ENCODE assay signal across 23 cellular contexts in genomic region chr12:118983147-118983824, GRCh38. TPM values are rescaled to one million over a fixed set of nuclear protein-coding genes. Genes with fewer than 3 reads are reported as not detected.
DNase-seq lines count a peak whose midpoint lies in the region; ATAC-seq, FAIRE-seq and TF ChIP-seq lines count a peak whose summit lies in the region.
"Had no signal": no experiment of that assay in that cellular context is flagged by ENCODE, and none has a peak within 500 bp of the region (broad histone marks: within the 10 kb centered on the region; RNA-seq: fewer than 3 reads in every experiment).

No MANE protein-coding gene starts in this region.

- no peak for FAIRE-seq in GM12892 (lab: Jason Lieb, UNC)
- FAIRE-seq: A549, GM19239 had no signal

- peak overlapping the region in 8 of 59 donors; percentile 3 to 85 (median 36) for H3K27ac ChIP-seq in dorsolateral prefrontal cortex
- H3K27ac ChIP-seq: A549 had no signal

- H3K27ac Mint-ChIP-seq in type B pancreatic cell: no peak overlapping the region
- H3K27ac Mint-ChIP-seq in activated naive CD4-positive, alpha-beta T cell treated with anti-CD3 and anti-CD28 coated beads, Interleukin-2, amount 50 U/mL, for 72 hours: no peak overlapping the region
- H3K27ac Mint-ChIP-seq: activated CD4-positive, alpha-beta T cell treated with anti-CD3 and anti-CD28 coated beads for 36 hours; activated CD8-positive, alpha-beta T cell treated with anti-CD3 and anti-CD28 coated beads, Interleukin-2, amount 10 ng/mL, durations not matched to agents 7 days and 5 days; activated naive CD8-positive, alpha-beta T cell had no signal

- peaks cover 78% of the 10 kb centered on the region for H3K27me3 Mint-ChIP-seq in type B pancreatic cell

- intact Hi-C loops in dorsolateral prefrontal cortex (cut with DNase I): loop anchor here (10.0 kb wide), 1 partner anchor 432 kb away; no protein-coding TSS in a partner anchor

- H3K36me3 Mint-ChIP-seq in type B pancreatic cell: no peaks in the 10 kb centered on the region
- peaks cover 0 to 21% of the 10 kb centered on the region in 2 donors for H3K36me3 Mint-ChIP-seq in activated naive CD4-positive, alpha-beta T cell treated with anti-CD3 and anti-CD28 coated beads, Interleukin-2, amount 50 U/mL, for 72 hours
- H3K36me3 Mint-ChIP-seq: activated naive CD8-positive, alpha-beta T cell had no signal

- no peak for ATAC-seq in activated naive CD4-positive, alpha-beta T cell treated with anti-CD3 and anti-CD28 coated beads, Interleukin-2, amount 50 U/mL, for 72 hours
- ATAC-seq: A549; activated CD4-positive, alpha-beta T cell treated with anti-CD3 and anti-CD28 coated beads for 36 hours; activated CD8-positive, alpha-beta T cell treated with anti-CD3 and anti-CD28 coated beads, Interleukin-2, amount 10 ng/mL, durations not matched to agents 7 days and 5 days had no signal

- H3K4me3 Mint-ChIP-seq in type B pancreatic cell: peak overlapping the region; percentile 78
- H3K4me3 Mint-ChIP-seq: activated CD4-positive, alpha-beta T cell treated with anti-CD3 and anti-CD28 coated beads for 36 hours; activated CD8-positive, alpha-beta T cell treated with anti-CD3 and anti-CD28 coated beads, Interleukin-2, amount 10 ng/mL, durations not matched to agents 7 days and 5 days; activated naive CD8-positive, alpha-beta T cell had no signal

- H3K4me1 Mint-ChIP-seq in type B pancreatic cell (ENCODE audit: unreplicated experiment): no peaks in the 10 kb centered on the region
- H3K4me1 Mint-ChIP-seq: activated CD4-positive, alpha-beta T cell treated with anti-CD3 and anti-CD28 coated beads for 36 hours had no signal

- peaks cover 0 to 63% (median 11%) of the 10 kb centered on the region in 45 donors for H3K27me3 ChIP-seq in dorsolateral prefrontal cortex

- no peak for TF ChIP-seq POLR2A in GM12892 (IDR thresholded peaks at IDR 0.05; ENCODE audit: low read depth, low read length)

- peak; percentile 13 for DNase-seq in NCI-H2171 treated with DMSO at 0.1 percent for 48 hours (lab: John Stamatoyannopoulos, UW)
- DNase-seq in NCI-H2171 (lab: John Stamatoyannopoulos, UW): no peak
- peak; percentile 10 for DNase-seq in NCI-H748 treated with DMSO at 0.1 percent for 48 hours (lab: John Stamatoyannopoulos, UW)
- DNase-seq in dorsolateral prefrontal cortex: no peak
- no peak for DNase-seq in type B pancreatic cell (ENCODE audit: extremely low spot score, unreplicated experiment)
- DNase-seq in activated naive CD4-positive, alpha-beta T cell treated with anti-CD3 and anti-CD28 coated beads, Interleukin-2, amount 50 U/mL, for 72 hours (ENCODE audit: low spot score in 2 of 2): no peak
- DNase-seq in GM12892 (ENCODE audit: insufficient read length): no peak
- no peak for DNase-seq in foreskin fibroblast
- DNase-seq: activated CD4-positive, alpha-beta T cell treated with anti-CD3 and anti-CD28 coated beads for 36 hours; activated CD8-positive, alpha-beta T cell treated with anti-CD3 and anti-CD28 coated beads, Interleukin-2, amount 10 ng/mL, durations not matched to agents 7 days and 5 days; activated T-cell treated with anti-CD3 and anti-CD28 coated beads for 4 hours; DMS79; GF-D8; NCI-H1092 treated with DMSO at 0.1 percent for 48 hours; NCI-H526; occipital lobe; stimulated activated naive CD4-positive, alpha-beta T cell treated with Interleukin-2 at 50 U/mL for 16 hours; T-helper 2 cell had no signal

- no peaks in the 10 kb centered on the region for H3K9me3 Mint-ChIP-seq in type B pancreatic cell
- peaks cover 3 to 9% of the 10 kb centered on the region in 2 donors for H3K9me3 Mint-ChIP-seq in activated naive CD4-positive, alpha-beta T cell treated with anti-CD3 and anti-CD28 coated beads, Interleukin-2, amount 50 U/mL, for 72 hours

- H3K4me3 ChIP-seq in dorsolateral prefrontal cortex: peak overlapping the region in 58 of 59 donors; percentile 7 to 72 (median 57)
- H3K4me3 ChIP-seq in foreskin fibroblast (ENCODE audit: low read depth in 1 of 2, low read length in 2 of 2): no peak overlapping the region
- H3K4me3 ChIP-seq: A549 had no signal

- TF ChIP-seq CTCF in dorsolateral prefrontal cortex (IDR thresholded peaks at IDR 0.05 in 54 of 56, conservative IDR thresholded peaks at IDR 0.05 in 2 of 56; ENCODE audit: low read depth in 1 of 56, partially characterized antibody in 56 of 56): no peak
- TF ChIP-seq CTCF in type B pancreatic cell (conservative IDR thresholded peaks at IDR 0.05): no peak
- no peak for TF ChIP-seq CTCF in foreskin fibroblast (IDR thresholded peaks at IDR 0.05; ENCODE audit: low read depth, low read length)

RNA-seq across cellular contexts. Expression of gene SRRM4, which starts 1.9 kb away (rescaled TPM):
- 10 to 100 TPM; 19.2 to 83.1 (median 56.9) TPM for total RNA-seq in dorsolateral prefrontal cortex
- 1.1 and 1.4 TPM in 2 replicates for total RNA-seq in type B pancreatic cell (ENCODE audit: low replicate concordance)
- not detected for total RNA-seq in activated naive CD4-positive, alpha-beta T cell treated with anti-CD3 and anti-CD28 coated beads, Interleukin-2, amount 50 U/mL, for 72 hours
- not detected for polyA plus RNA-seq in GM12892 (2012; ENCODE audit: missing spikeins)
- total RNA-seq: activated CD4-positive, alpha-beta T cell treated with anti-CD3 and anti-CD28 coated beads for 36 hours; activated CD8-positive, alpha-beta T cell treated with anti-CD3 and anti-CD28 coated beads, Interleukin-2, amount 10 ng/mL, durations not matched to agents 7 days and 5 days; liver had no signal
- polyA plus RNA-seq: A549, BJ, liver had no signal

Comparison
In these comparisons a context has a peak if more than half of its experiments do, and no peak if none do; other contexts are left out.
1. DNase-seq: peak in NCI-H2171 treated with DMSO at 0.1 percent for 48 hours (single experiment) and NCI-H748 treated with DMSO at 0.1 percent for 48 hours (single experiment); none in NCI-H2171 (single experiment), dorsolateral prefrontal cortex (0 of 10), type B pancreatic cell (single experiment), activated naive CD4-positive, alpha-beta T cell treated with anti-CD3 and anti-CD28 coated beads, Interleukin-2, amount 50 U/mL, for 72 hours (0 of 2), GM12892 (single experiment) and foreskin fibroblast (0 of 2).
2. H3K4me3 ChIP-seq: peak in dorsolateral prefrontal cortex (58 of 59); none in foreskin fibroblast (0 of 2).